Comparison of ENCODE assay signal across 13 cellular contexts in genomic region chr20:57264908-57265648, GRCh38. TPM values are rescaled to one million over a fixed set of nuclear protein-coding genes. Genes with fewer than 3 reads are reported as not detected.
DNase-seq lines count a peak whose midpoint lies in the region; ATAC-seq, FAIRE-seq and TF ChIP-seq lines count a peak whose summit lies in the region.
"Had no signal": no experiment of that assay in that cellular context is flagged by ENCODE, and none has a peak within 500 bp of the region (broad histone marks: within the 10 kb centered on the region; RNA-seq: fewer than 3 reads in every experiment).

No MANE protein-coding gene starts in this region.

- peak overlapping the region; percentile 44 for H4K91ac ChIP-seq in H1 (replicated peaks; ENCODE audit: insufficient read length, low read length)

- no peak overlapping the region for H3K27ac Mint-ChIP-seq in mesothelial cell of epicardium
- H3K27ac Mint-ChIP-seq in CD14-positive monocyte: no peak overlapping the region
- H3K27ac Mint-ChIP-seq: activated naive CD4-positive, alpha-beta T cell treated with anti-CD3 and anti-CD28 coated beads, Interleukin-2, amount 50 U/mL, for 24 hours had no signal

- peaks cover 2 to 7% of the 10 kb centered on the region in 2 experiments for H4K20me1 ChIP-seq in H1 (replicated peaks in 1 of 2; ENCODE audit: control insufficient read depth in 1 of 2, insufficient read depth in 2 of 2, low read length in 2 of 2)

- H3K56ac ChIP-seq in H1 (replicated peaks; ENCODE audit: insufficient read length, low read depth, low read length): no peak overlapping the region

- H3K4me1 ChIP-seq in H1 (replicated peaks in 1 of 4; ENCODE audit: control insufficient read depth in 3 of 4, insufficient read depth in 4 of 4, low read length in 3 of 4): peaks cover 31 to 51% (median 36%) of the 10 kb centered on the region in 4 experiments
- no peaks in the 10 kb centered on the region for H3K4me1 ChIP-seq in upper lobe of right lung
- H3K4me1 ChIP-seq: parathyroid adenoma had no signal

- no peak overlapping the region for H2BK120ac ChIP-seq in H1 (replicated peaks; ENCODE audit: low read depth, low read length)

- H3K79me2 ChIP-seq in H1 (ENCODE audit: control insufficient read depth in 1 of 2, insufficient read depth in 2 of 2, low read length in 2 of 2): no peaks in the 10 kb centered on the region
- H3K79me2 ChIP-seq: parathyroid adenoma had no signal

- H2AFZ ChIP-seq in H1 (ENCODE audit: low read length): 0 out of 2 replicates have a peak overlapping the region, but pooled peaks have one; percentile 40
- H2AFZ ChIP-seq: parathyroid adenoma had no signal

- H3K23ac ChIP-seq in H1 (ENCODE audit: insufficient read length): no peak overlapping the region

- no peak overlapping the region for H3K4ac ChIP-seq in H1 (replicated peaks; ENCODE audit: insufficient read length, low read depth, low read length)

- H3K4me2 ChIP-seq in H1 (ENCODE audit: insufficient read depth in 1 of 2, low read depth in 2 of 2, low read length in 2 of 2): peak overlapping the region; percentile 71 to 98

- no peak for FAIRE-seq in H1 (lab: Jason Lieb, UNC)

- WGBS in H1 (ENCODE audit: extremely low coverage in 1 of 2, insufficient coverage in 1 of 2, insufficient read length in 1 of 2, insufficient replicate concordance in 2 of 2, low coverage in 1 of 2, low lambda C conversion rate in 2 of 2, missing lambda C conversion rate in 1 of 2), 2 experiments: 3% methylated on average over 17 of the region's 54 CpGs; no CpG with 5 or more reads in 1 of the 2 experiments

- H3K9me3 Mint-ChIP-seq in mesothelial cell of epicardium (no peaks in the 10 kb centered on the region), CD14-positive monocyte (peaks cover 0 to 14% (median 1%) of the 10 kb centered on the region in 7 donors)
- H3K9me3 Mint-ChIP-seq: activated naive CD4-positive, alpha-beta T cell treated with anti-CD3 and anti-CD28 coated beads, Interleukin-2, amount 50 U/mL, for 24 hours had no signal

- POLR2A ChIA-PET in H1 (lab: Charles Lee; ENCODE audit: partially characterized antibody): interaction anchor here (1.2 to 2.7 kb wide), 5 partner anchors 12 to 175 kb away, joined by 3 to 8 read pairs (median 4); no protein-coding TSS in a partner anchor

- no peak for TF ChIP-seq RAD21 in H1 (IDR thresholded peaks at IDR 0.05 in 1 of 2, conservative IDR thresholded peaks at IDR 0.05 in 1 of 2; ENCODE audit: low read depth in 2 of 2, low read length in 2 of 2)

- TF ChIP-seq EP300 in H1 (IDR thresholded peaks at IDR 0.05; ENCODE audit: borderline replicate concordance in 1 of 2, low read depth in 2 of 2, low read length in 2 of 2): no peak

- H3K27me3 Mint-ChIP-seq in mesothelial cell of epicardium (ENCODE audit: low read depth): peaks cover 36% of the 10 kb centered on the region
- peaks cover 82 to 95% (median 92%) of the 10 kb centered on the region in 3 donors for H3K27me3 Mint-ChIP-seq in CD14-positive monocyte (ENCODE audit: low read depth in 3 of 3)

- peak overlapping the region; percentile 2 for H4K5ac ChIP-seq in H1 (ENCODE audit: insufficient read length, low read depth, low read length)

- H2BK20ac ChIP-seq in H1 (ENCODE audit: low read length): no peak overlapping the region; the same call in 1 of the 2 replicates

- peaks cover 24% of the 10 kb centered on the region for H3K23me2 ChIP-seq in H1 (ENCODE audit: low read depth, low read length)

- no peak for ATAC-seq in upper lobe of right lung
- ATAC-seq in HG03097 (IDR thresholded peaks at IDR 0.05; ENCODE audit: low FRiP score, unreplicated experiment): no peak

- H3K36me3 ChIP-seq in H1 (ENCODE audit: control insufficient read depth in 2 of 4, insufficient read depth in 4 of 4, low read length in 3 of 4) (no peaks in the 10 kb centered on the region), upper lobe of right lung (no peaks in the 10 kb centered on the region)

- peak overlapping the region; percentile 4; the same call in 1 of the 2 replicates for H4K8ac ChIP-seq in H1 (ENCODE audit: extremely low read depth, insufficient read depth, low read length)

- peak overlapping the region in 2 of 4 experiments; percentile 48 to 53; a peak in 4 of 7 replicates for H3K9ac ChIP-seq in H1 (replicated peaks in 1 of 4; ENCODE audit: extremely low read depth in 1 of 4, low read depth in 3 of 4, low read length in 3 of 4)
- H3K9ac ChIP-seq: parathyroid adenoma had no signal

- H2AK5ac ChIP-seq in H1 (ENCODE audit: low read depth, low read length): no peak overlapping the region

- H2BK5ac ChIP-seq in H1 (ENCODE audit: low read depth, low read length): peak overlapping the region; percentile 35; the same call in 1 of the 2 replicates

- intact Hi-C loops in upper lobe of right lung (cut with DNase I): no loop called here
- intact Hi-C loops in CD14-positive monocyte (cut with micrococcal nuclease): no loop called here

- TF ChIP-seq POLR2A in H1 (IDR thresholded peaks at IDR 0.05; ENCODE audit: control extremely low read depth in 1 of 2, low read depth in 2 of 2, low read length in 2 of 2): no peak; a peak in 1 of 3 replicates

- CTCF ChIA-PET in H1 (lab: Charles Lee; ENCODE audit: partially characterized antibody): interaction anchor here (0.7 to 2.8 kb wide), 11 partner anchors 13 to 82 kb away, joined by 3 to 11 read pairs (median 4); partner anchors contain the start of gene SPO11

- peaks cover 55% of the 10 kb centered on the region for H3K4me1 Mint-ChIP-seq in mesothelial cell of epicardium
- H3K4me1 Mint-ChIP-seq in CD14-positive monocyte: no peaks in the 10 kb centered on the region

- peak overlapping the region; percentile 61; the same call in 1 of the 2 replicates for H2BK15ac ChIP-seq in H1 (ENCODE audit: low read length)

- H3K27me3 ChIP-seq in H1 (replicated peaks in 1 of 4; ENCODE audit: control insufficient read depth in 3 of 4, extremely low read depth in 1 of 4, insufficient read depth in 3 of 4, low read length in 3 of 4) (peaks cover 37 to 90% (median 84%) of the 10 kb centered on the region in 4 experiments), upper lobe of right lung (peaks cover 74% of the 10 kb centered on the region)

- H3K18ac ChIP-seq in H1 (ENCODE audit: extremely low read depth, low read length): peak overlapping the region; percentile 90

- TF ChIP-seq CTCF in H1 (IDR thresholded peaks at IDR 0.05; ENCODE audit: control extremely low read depth in 1 of 3, insufficient read depth in 1 of 3, low read depth in 1 of 3, low read length in 3 of 3): no peak
- no peak for TF ChIP-seq CTCF in mesothelial cell of epicardium (IDR thresholded peaks at IDR 0.05; ENCODE audit: unreplicated experiment)
- TF ChIP-seq CTCF in upper lobe of right lung (IDR thresholded peaks at IDR 0.05): no peak
- TF ChIP-seq CTCF in CD14-positive monocyte (IDR thresholded peaks at IDR 0.05): no peak

- no peak overlapping the region for H3K14ac ChIP-seq in H1 (ENCODE audit: insufficient read length)

- H3K27ac ChIP-seq in H1 (ENCODE audit: low read depth, low read length) (no peak overlapping the region), upper lobe of right lung (no peak overlapping the region)
- H3K27ac ChIP-seq: parathyroid adenoma had no signal

- H3K9me3 ChIP-seq in H1 (ENCODE audit: insufficient read depth in 2 of 2, low read depth in 1 of 2, low read length in 1 of 2): no peaks in the 10 kb centered on the region
- H3K9me3 ChIP-seq in upper lobe of right lung: no peaks in the 10 kb centered on the region

- H3K36me3 Mint-ChIP-seq in mesothelial cell of epicardium: no peaks in the 10 kb centered on the region
- no peaks in the 10 kb centered on the region for H3K36me3 Mint-ChIP-seq in CD14-positive monocyte
- H3K36me3 Mint-ChIP-seq: activated naive CD4-positive, alpha-beta T cell treated with anti-CD3 and anti-CD28 coated beads, Interleukin-2, amount 50 U/mL, for 24 hours had no signal

- H3K4me3 Mint-ChIP-seq in mesothelial cell of epicardium (peak overlapping the region; percentile 78), CD14-positive monocyte (peak overlapping the region in 1 of 2 donors; percentile 88)
- H3K4me3 Mint-ChIP-seq: activated naive CD4-positive, alpha-beta T cell treated with anti-CD3 and anti-CD28 coated beads, Interleukin-2, amount 50 U/mL, for 24 hours had no signal

- peak; percentile 25 for DNase-seq in NCI-H748 (lab: John Stamatoyannopoulos, UW; ENCODE audit: unreplicated experiment)
- DNase-seq in NCI-H748 treated with DMSO at 0.1 percent for 48 hours (lab: John Stamatoyannopoulos, UW): no peak
- DNase-seq in H1 (ENCODE audit: low read depth in 1 of 2, low spot score in 2 of 2): peak in 1 of 2 experiments; percentile 82
- DNase-seq in mesothelial cell of epicardium (ENCODE audit: low spot score in 2 of 2, unreplicated experiment in 2 of 2): no peak
- no peak for DNase-seq in upper lobe of right lung
- DNase-seq in NCI-H446 (lab: John Stamatoyannopoulos, UW): no peak
- DNase-seq in CD14-positive monocyte (ENCODE audit: low spot score): no peak
- DNase-seq: effector CD4-positive, alpha-beta T cell; KBM-7; NCI-H2227 treated with DMSO at 0.1 percent for 48 hours had no signal

- H3K4me3 ChIP-seq in H1 (ENCODE audit: extremely low read depth in 1 of 4, insufficient read depth in 2 of 4, low read depth in 3 of 4, low read length in 4 of 4) (peak overlapping the region; percentile 65 to 78 (median 74)), upper lobe of right lung (peak overlapping the region; percentile 29)

- no peaks in the 10 kb centered on the region for H3K79me1 ChIP-seq in H1 (ENCODE audit: low read depth, low read length)

- peak overlapping the region; percentile 94; the same call in 1 of the 2 replicates for H2BK12ac ChIP-seq in H1 (ENCODE audit: low read depth, low read length)

TF ChIP-seq in H1, 55 proteins besides CTCF, POLR2A, EP300 and RAD21 (continues in another document):
- TF ChIP-seq PHF8 (conservative IDR thresholded peaks at IDR 0.05; ENCODE audit: low read depth, low read length) (0 out of 2 replicates have a peak, but pooled peaks have one; percentile 22), SAP30 (IDR thresholded peaks at IDR 0.05; ENCODE audit: insufficient read depth, insufficient replicate concordance, low read length) (no peak), SUZ12 (IDR thresholded peaks at IDR 0.05; ENCODE audit: low read length) (peak; percentile 91), RBBP5 (IDR thresholded peaks at IDR 0.05; ENCODE audit: borderline replicate concordance, low read depth, low read length) (0 out of 2 replicates have a peak, but pooled peaks have one; percentile 8)

RNA-seq across cellular contexts. Expression of gene BMP7, which starts 1.4 kb away (rescaled TPM):
- 7.2 and 9.2 TPM in 2 replicates for total RNA-seq in H1 (2021; fragmentation: NEBNext Ultra II Directional; extraction: Animal tissue kit (Norgen Biotek cat#: 25700))
- polyA plus RNA-seq in H1 (2011; rRNA removed) (14.7 and 29.5 TPM in 2 replicates), CD14-positive monocyte (not detected)
- 19.0 TPM for polyA plus RNA-seq in H1 (2011; cell fraction: cytosol; rRNA removed)
- polyA plus RNA-seq in H1 (2011; cell fraction: nucleus; rRNA removed): 26.5 TPM
- 4.3 to 11.0 TPM (median 8.6 TPM) in 4 replicates for polyA plus RNA-seq in H1 (2012, experiment 1 of 2)
- 4.3 TPM for polyA plus RNA-seq in H1 (2012, experiment 2 of 2)
- polyA plus RNA-seq in H1 (2013, experiment 1 of 2): 8.0 TPM
- 9.6 TPM for polyA plus RNA-seq in H1 (2013, experiment 2 of 2)
- 6.7 and 12.4 TPM in 2 replicates for polyA minus RNA-seq in H1 (2011; rRNA and poly(A)+ RNA removed)
- polyA minus RNA-seq in H1 (2011; cell fraction: cytosol; rRNA and poly(A)+ RNA removed): 14.2 TPM
- polyA minus RNA-seq in H1 (2011; cell fraction: nucleus; rRNA and poly(A)+ RNA removed): 13.2 TPM
- total RNA-seq in mesothelial cell of epicardium (22.2 to 23.8 TPM (median 23.0 TPM) in 3 replicates), upper lobe of right lung (1.2 TPM)
